ENCODE assay signal across 11 cellular contexts in genomic region chr1:45620588-45621500, GRCh38. TPM values are rescaled to one million over a fixed set of nuclear protein-coding genes. Genes with fewer than 3 reads are reported as not detected.
DNase-seq lines count a peak whose midpoint lies in the region; ATAC-seq and TF ChIP-seq lines count a peak whose summit lies in the region.
"Had no signal": no experiment of that assay in that cellular context is flagged by ENCODE, and none has a peak within 500 bp of the region (broad histone marks: within the 10 kb centered on the region; RNA-seq: fewer than 3 reads in every experiment).

No MANE protein-coding gene starts in this region.

- H3K4me3 Mint-ChIP-seq in CD4-positive, CD25-positive, alpha-beta regulatory T cell, result no peak overlapping the region
- H3K4me3 Mint-ChIP-seq in neural crest cell, result peak overlapping the region; percentile 62

- no peak overlapping the region for H3K27ac ChIP-seq in CD4-positive, CD25-positive, alpha-beta regulatory T cell (ENCODE audit: insufficient read depth, low read length, poor library complexity, severe bottlenecking)
- peak overlapping the region; percentile 44 for H3K27ac ChIP-seq in ectodermal cell (ENCODE audit: insufficient read depth, low read depth, low read length, poor library complexity, severe bottlenecking)

- no peak for TF ChIP-seq CTCF in neural crest cell (conservative IDR thresholded peaks at IDR 0.05)

- peak overlapping the region in 2 of 3 donors; percentile 65 to 90 for H3K27ac Mint-ChIP-seq in CD4-positive, CD25-positive, alpha-beta regulatory T cell
- peak overlapping the region; percentile 63 for H3K27ac Mint-ChIP-seq in neural crest cell (ENCODE audit: unreplicated experiment)

- 94 to 95% methylated on average over 17 of the region's 17 CpGs for whole genome bisulfite sequencing in ectodermal cell, 2 experiments

- H3K27me3 ChIP-seq in CD4-positive, CD25-positive, alpha-beta regulatory T cell (ENCODE audit: control insufficient read depth, insufficient read depth, low read length), result no peaks in the 10 kb centered on the region
- no peaks in the 10 kb centered on the region for H3K27me3 ChIP-seq in ectodermal cell (ENCODE audit: control insufficient read depth, insufficient read depth, low read length, poor library complexity, severe bottlenecking)

- H3K4me1 Mint-ChIP-seq in CD4-positive, CD25-positive, alpha-beta regulatory T cell, result peaks cover 0 to 5% (median 0%) of the 10 kb centered on the region in 4 donors
- no peaks in the 10 kb centered on the region for H3K4me1 Mint-ChIP-seq in neural crest cell

- H3K4me1 ChIP-seq in CD4-positive, CD25-positive, alpha-beta regulatory T cell (ENCODE audit: control insufficient read depth, insufficient read depth, low read length, poor library complexity, severe bottlenecking), result no peaks in the 10 kb centered on the region
- no peaks in the 10 kb centered on the region for H3K4me1 ChIP-seq in ectodermal cell (ENCODE audit: control insufficient read depth, insufficient read depth, low read length)

- no peaks in the 10 kb centered on the region for H3K9me3 ChIP-seq in CD4-positive, CD25-positive, alpha-beta regulatory T cell (ENCODE audit: control insufficient read depth in 2 of 2, low read length in 2 of 2)
- no peaks in the 10 kb centered on the region for H3K9me3 ChIP-seq in ectodermal cell (ENCODE audit: control insufficient read depth, low read length)

- no peak for DNase-seq in CD4-positive, CD25-positive, alpha-beta regulatory T cell
- DNase-seq in HEK293T (ENCODE audit: extremely low spot score) (peak; percentile 9), neural crest cell (ENCODE audit: low read depth, low spot score) (no peak), HuH-7.5 (ENCODE audit: low spot score) (no peak), NCI-H446 (lab: John Stamatoyannopoulos, UW) (no peak), GOT3 (lab: John Stamatoyannopoulos, UW) (no peak), DMS153 (lab: John Stamatoyannopoulos, UW) (no peak)
- DNase-seq: activated CD4-positive, alpha-beta T cell treated with anti-CD3 and anti-CD28 coated beads, Interleukin-2, amount 50 U/mL, for 4 hours; NCI-H1417 treated with DMSO at 0.1 percent for 48 hours; stimulated activated CD4-positive, alpha-beta T cell treated with anti-CD3 and anti-CD28 coated beads, Interleukin-1b, Interleukin-23, amount 100 ng/mL, for 48 hours had no signal

- no peaks in the 10 kb centered on the region for H3K9me3 Mint-ChIP-seq in CD4-positive, CD25-positive, alpha-beta regulatory T cell
- no peaks in the 10 kb centered on the region for H3K9me3 Mint-ChIP-seq in neural crest cell

- no peak for ATAC-seq in CD4-positive, CD25-positive, alpha-beta regulatory T cell (ENCODE audit: low read depth in 2 of 2)

- CTCF ChIA-PET in HEK293T (lab: Yijun Ruan, JAX), result no interaction called here

- H3K4me3 ChIP-seq in CD4-positive, CD25-positive, alpha-beta regulatory T cell (ENCODE audit: low read depth, low read length), result no peak overlapping the region
- H3K4me3 ChIP-seq in ectodermal cell (ENCODE audit: insufficient read depth, low read depth, low read length), result no peak overlapping the region

- H3K27me3 Mint-ChIP-seq in CD4-positive, CD25-positive, alpha-beta regulatory T cell, result no peaks in the 10 kb centered on the region
- peaks cover 8% of the 10 kb centered on the region for H3K27me3 Mint-ChIP-seq in neural crest cell (ENCODE audit: low read depth)

- H3K36me3 ChIP-seq in CD4-positive, CD25-positive, alpha-beta regulatory T cell (ENCODE audit: control insufficient read depth, insufficient read depth, low read length), result peaks cover 49% of the 10 kb centered on the region
- H3K36me3 ChIP-seq in ectodermal cell (ENCODE audit: control insufficient read depth, insufficient read depth, low read length), result peaks cover 27% of the 10 kb centered on the region

- POLR2A ChIA-PET in HEK293T (lab: Yijun Ruan, JAX), result no interaction called here

- peaks cover 30% of the 10 kb centered on the region for H3K36me3 Mint-ChIP-seq in CD4-positive, CD25-positive, alpha-beta regulatory T cell
- H3K36me3 Mint-ChIP-seq in neural crest cell (ENCODE audit: low read depth), result peaks cover 28% of the 10 kb centered on the region

TF ChIP-seq in HEK293T, 16 proteins besides CTCF, POLR2A, EP300 and RAD21:
- TF ChIP-seq L3MBTL2 (conservative IDR thresholded peaks at IDR 0.05), result no peak
- no peak for TF ChIP-seq TARDBP (IDR thresholded peaks at IDR 0.05)
- no peak for TF ChIP-seq FOXA1 (IDR thresholded peaks at IDR 0.05)
- TF ChIP-seq, protein P1, sequence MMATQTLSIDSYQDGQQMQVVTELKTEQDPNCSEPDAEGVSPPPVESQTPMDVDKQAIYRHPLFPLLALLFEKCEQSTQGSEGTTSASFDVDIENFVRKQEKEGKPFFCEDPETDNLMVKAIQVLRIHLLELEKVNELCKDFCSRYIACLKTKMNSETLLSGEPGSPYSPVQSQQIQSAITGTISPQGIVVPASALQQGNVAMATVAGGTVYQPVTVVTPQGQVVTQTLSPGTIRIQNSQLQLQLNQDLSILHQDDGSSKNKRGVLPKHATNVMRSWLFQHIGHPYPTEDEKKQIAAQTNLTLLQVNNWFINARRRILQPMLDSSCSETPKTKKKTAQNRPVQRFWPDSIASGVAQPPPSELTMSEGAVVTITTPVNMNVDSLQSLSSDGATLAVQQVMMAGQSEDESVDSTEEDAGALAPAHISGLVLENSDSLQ (IDR thresholded peaks at IDR 0.05), result no peak
- no peak for TF ChIP-seq ELF4 (IDR thresholded peaks at IDR 0.05)
- TF ChIP-seq ZNF384 (IDR thresholded peaks at IDR 0.05), result no peak
- TF ChIP-seq HDGF (IDR thresholded peaks at IDR 0.05; ENCODE audit: borderline replicate concordance), result no peak
- TF ChIP-seq SUZ12 (IDR thresholded peaks at IDR 0.05), result no peak
- no peak for TF ChIP-seq LEF1 (IDR thresholded peaks at IDR 0.05; ENCODE audit: borderline replicate concordance)
- TF ChIP-seq FOXK2 (IDR thresholded peaks at IDR 0.05), result no peak
- no peak for TF ChIP-seq CTBP1 (IDR thresholded peaks at IDR 0.05; ENCODE audit: borderline replicate concordance)
TF ChIP-seq in HEK293T: peak in this region for 0.

RNA-seq across cellular contexts. Expression of gene CCDC17, which starts 3.0 kb away (rescaled TPM):
- 6.1 TPM for total RNA-seq in CD4-positive, CD25-positive, alpha-beta regulatory T cell
- polyA plus RNA-seq in CD4-positive, CD25-positive, alpha-beta regulatory T cell, result under 1 TPM in 2 of 4 donors, not detected in 2; 0.23 to 0.25 TPM
- 2.1 TPM for polyA plus RNA-seq in ectodermal cell (2013, experiment 1 of 4)
- 1.00 TPM for polyA plus RNA-seq in ectodermal cell (2013, experiment 2 of 4)
- polyA plus RNA-seq in ectodermal cell (2013, experiment 3 of 4), result 1.1 TPM
- polyA plus RNA-seq in ectodermal cell (2013, experiment 4 of 4), result 1.6 TPM
- 1.9 and 2.4 TPM in 2 replicates for total RNA-seq in neural crest cell

RNA-seq across cellular contexts. Expression of gene NASP, which starts 37.0 kb away (rescaled TPM):
- total RNA-seq in CD4-positive, CD25-positive, alpha-beta regulatory T cell, result 147 TPM
- 10 to 100 TPM; 77.8 to 88.3 (median 80.7) TPM for polyA plus RNA-seq in CD4-positive, CD25-positive, alpha-beta regulatory T cell
- 754 TPM for polyA plus RNA-seq in ectodermal cell (2013, experiment 1 of 4)
- 747 TPM for polyA plus RNA-seq in ectodermal cell (2013, experiment 2 of 4)
- polyA plus RNA-seq in ectodermal cell (2013, experiment 3 of 4), result 491 TPM
- 525 TPM for polyA plus RNA-seq in ectodermal cell (2013, experiment 4 of 4)
- total RNA-seq in neural crest cell, result 455 and 466 TPM in 2 replicates
